ENCODE assay signal across 16 cellular contexts in the genomic region with DNA sequence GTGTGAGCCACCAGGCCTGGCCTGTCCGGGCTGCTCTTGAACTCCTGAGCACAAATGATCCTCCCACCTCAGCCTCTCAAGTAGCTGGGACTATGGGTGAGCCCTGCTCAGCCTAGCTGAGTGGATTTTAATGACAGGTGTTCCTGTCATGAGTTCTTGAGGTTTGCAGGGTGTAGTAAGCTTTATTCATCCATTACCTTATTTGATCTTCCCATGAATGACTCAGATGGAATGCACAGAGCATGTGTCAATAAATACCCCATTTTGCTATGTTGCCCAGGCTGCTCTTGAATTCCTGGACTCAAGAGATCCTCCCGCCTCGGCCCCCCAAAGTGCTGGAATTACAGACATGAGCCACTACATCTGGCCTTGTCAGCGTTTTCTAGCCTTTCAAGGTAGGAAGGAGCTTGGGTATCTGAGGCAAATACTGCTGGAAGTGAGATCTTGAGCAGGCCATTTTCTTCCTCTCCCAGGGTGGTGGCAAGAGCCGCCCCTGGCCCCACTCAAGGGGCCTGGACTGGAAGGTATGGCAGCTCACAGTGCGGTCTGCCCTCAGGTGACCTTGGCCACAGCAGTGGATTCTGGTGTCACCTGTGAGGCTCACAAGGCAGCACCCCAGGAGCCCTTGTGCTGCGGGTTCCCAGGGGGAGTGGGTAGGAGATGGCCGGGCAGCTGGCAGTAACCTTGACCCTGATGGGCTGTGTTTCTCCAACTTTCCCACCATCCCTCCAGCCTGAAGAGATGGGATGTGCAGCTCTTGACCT. TPM values are rescaled to one million over a fixed set of nuclear protein-coding genes. Genes with fewer than 3 reads are reported as not detected.
DNase-seq lines count a peak whose midpoint lies in the region; ATAC-seq and TF ChIP-seq lines count a peak whose summit lies in the region.
"Had no signal": no experiment of that assay in that cellular context is flagged by ENCODE, and none has a peak within 500 bp of the region (broad histone marks: within the 10 kb centered on the region; RNA-seq: fewer than 3 reads in every experiment).

No MANE protein-coding gene starts in this region.

- H3K4me3 ChIP-seq in SJCRH30 (no peak overlapping the region), endodermal cell (ENCODE audit: low read length) (no peak overlapping the region)
- H3K4me3 ChIP-seq: cardiac muscle cell, tibial nerve had no signal

- ATAC-seq in esophagus mucosa = peak; percentile 88

- H3K4me1 ChIP-seq in SJCRH30 = peaks cover 11% of the 10 kb centered on the region
- H3K4me1 ChIP-seq in endodermal cell (ENCODE audit: control insufficient read depth, insufficient read depth, low read length) = no peaks in the 10 kb centered on the region
- H3K4me1 ChIP-seq: tibial nerve had no signal

- no peak overlapping the region for H3K9ac ChIP-seq in endodermal cell (ENCODE audit: extremely low read depth, low read length, poor library complexity, severe bottlenecking)
- H3K9ac ChIP-seq: KMS-11 had no signal

- H3K27me3 ChIP-seq in SJCRH30 (no peaks in the 10 kb centered on the region), endodermal cell (ENCODE audit: control insufficient read depth, insufficient read depth, low read length, poor library complexity, severe bottlenecking) (no peaks in the 10 kb centered on the region)

- no peaks in the 10 kb centered on the region for H3K36me3 Mint-ChIP-seq in endodermal cell (ENCODE audit: low read depth)

- TF ChIP-seq CTCF in endodermal cell (conservative IDR thresholded peaks at IDR 0.05) = no peak

- H3K27ac Mint-ChIP-seq in endodermal cell = no peak overlapping the region
- H3K27ac Mint-ChIP-seq: nephron had no signal

- no peak overlapping the region for H3K27ac ChIP-seq in SJCRH30
- H3K27ac ChIP-seq in endodermal cell (ENCODE audit: low read depth, low read length) = no peak overlapping the region
- H3K27ac ChIP-seq: cardiac muscle cell, KMS-11, tibial nerve, VCaP had no signal

- WGBS in endodermal cell (ENCODE audit: insufficient coverage in 1 of 2, insufficient read length in 1 of 2), 2 experiments = 89 to 90% methylated on average over 5 to 8 of the region's 8 CpGs

- H3K4me3 Mint-ChIP-seq in endodermal cell = no peak overlapping the region
- H3K4me3 Mint-ChIP-seq: nephron had no signal

- peaks cover under 1% of the 10 kb centered on the region for H3K4me1 Mint-ChIP-seq in endodermal cell
- H3K4me1 Mint-ChIP-seq: nephron had no signal

- H3K9me3 Mint-ChIP-seq in endodermal cell = no peaks in the 10 kb centered on the region
- H3K9me3 Mint-ChIP-seq: nephron had no signal

- H3K36me3 ChIP-seq in SJCRH30 = no peaks in the 10 kb centered on the region
- no peaks in the 10 kb centered on the region for H3K36me3 ChIP-seq in endodermal cell (ENCODE audit: control insufficient read depth, insufficient read depth, low read length)
- H3K36me3 ChIP-seq: cardiac muscle cell, tibial nerve had no signal

- H3K9me3 ChIP-seq in SJCRH30 (replicated peaks) = no peaks in the 10 kb centered on the region
- no peaks in the 10 kb centered on the region for H3K9me3 ChIP-seq in endodermal cell (ENCODE audit: control insufficient read depth, low read length)
- H3K9me3 ChIP-seq: tibial nerve had no signal

- DNase-seq in stimulated activated CD4-positive, alpha-beta T cell treated with anti-CD3 and anti-CD28 coated beads, Interleukin-1b, Interleukin-23, amount 100 ng/mL, for 48 hours = peak; percentile 54
- no peak for DNase-seq in stimulated activated CD4-positive, alpha-beta T cell treated with anti-CD3 and anti-CD28 coated beads, Interleukin-4, amount 100 ng/mL, for 4 hours
- peak; percentile 25 to 34 for DNase-seq in SJCRH30
- no peak for DNase-seq in SKM-1 (lab: John Stamatoyannopoulos, UW; ENCODE audit: unreplicated experiment)
- no peak for DNase-seq in endodermal cell
- no peak for DNase-seq in NCI-H2171 (lab: John Stamatoyannopoulos, UW)
- DNase-seq in NCI-H446 (lab: John Stamatoyannopoulos, UW) = no peak
- DNase-seq: DMS153, glutamatergic neuron, NCI-H748 treated with DMSO at 0.1 percent for 48 hours had no signal

- H3K27me3 Mint-ChIP-seq in endodermal cell (ENCODE audit: insufficient read depth) = no peaks in the 10 kb centered on the region

RNA-seq across cellular contexts. Expression of a gene that starts 20.0 kb away (rescaled TPM):
- 2.0 and 2.5 TPM in 2 replicates for total RNA-seq in SJCRH30 (2014; rRNA removed; shearing (Covaris generic))
- total RNA-seq in esophagus mucosa (6.2 TPM), endodermal cell (10 to 100 TPM; 13.9 to 14.2 TPM)
- 4.3 TPM for polyA plus RNA-seq in endodermal cell (2013, experiment 1 of 2)
- 3.3 TPM for polyA plus RNA-seq in endodermal cell (2013, experiment 2 of 2)

Comparison
In these comparisons a context has a peak if more than half of its experiments do, and no peak if none do; other contexts are left out.
1. DNase-seq: peak in stimulated activated CD4-positive, alpha-beta T cell treated with anti-CD3 and anti-CD28 coated beads, Interleukin-1b, Interleukin-23, amount 100 ng/mL, for 48 hours (single experiment) and SJCRH30 (2 of 2); none in stimulated activated CD4-positive, alpha-beta T cell treated with anti-CD3 and anti-CD28 coated beads, Interleukin-4, amount 100 ng/mL, for 4 hours (0 of 2), SKM-1 (single experiment), endodermal cell (single experiment), NCI-H2171 (single experiment) and NCI-H446 (0 of 2).